In genomic region chr15:66905954-66906353, GRCh38 we compare ENCODE assay signal across 19 cellular contexts.
A peak's percentile ranks its signal among the peaks of the same experiment; 100 is the strongest.
DNase-seq lines count a peak whose midpoint lies in the region; ATAC-seq and TF ChIP-seq lines count a peak whose summit lies in the region.
"Had no signal": no experiment of that assay in that cellular context is flagged by ENCODE, and none has a peak within 500 bp of the region (broad histone marks: within the 10 kb centered on the region; RNA-seq: fewer than 3 reads in every experiment).

No MANE protein-coding gene starts in this region.

- no peaks in the 10 kb centered on the region for H3K27me3 Mint-ChIP-seq in naive B cell
- H3K27me3 Mint-ChIP-seq in activated CD4-positive, alpha-beta T cell treated with anti-CD3 and anti-CD28 coated beads, Interleukin-2, amount 10 ng/mL, durations not matched to agents 7 days and 5 days, result peaks cover 6% of the 10 kb centered on the region

- peaks cover 7% of the 10 kb centered on the region; the same call in 1 of the 2 replicates for H3K9me3 ChIP-seq in Karpas-422 (ENCODE audit: low read length)
- H3K9me3 ChIP-seq: lower lobe of right lung, right lobe of liver had no signal

- H3K79me2 ChIP-seq in Karpas-422 (ENCODE audit: low read length), result no peaks in the 10 kb centered on the region

- H3K36me3 Mint-ChIP-seq in naive B cell, result no peaks in the 10 kb centered on the region
- H3K36me3 Mint-ChIP-seq in activated CD4-positive, alpha-beta T cell treated with anti-CD3 and anti-CD28 coated beads, Interleukin-2, amount 10 ng/mL, durations not matched to agents 7 days and 5 days (ENCODE audit: low read depth), result no peaks in the 10 kb centered on the region

- peaks cover 19 to 43% (median 34%) of the 10 kb centered on the region in 3 donors for H3K4me1 Mint-ChIP-seq in naive B cell
- H3K4me1 Mint-ChIP-seq in activated CD4-positive, alpha-beta T cell treated with anti-CD3 and anti-CD28 coated beads, Interleukin-2, amount 10 ng/mL, durations not matched to agents 7 days and 5 days, result peaks cover 35% of the 10 kb centered on the region

- no peak for ATAC-seq in naive B cell (ENCODE audit: low read depth in 2 of 2)
- no peak for ATAC-seq in GM21786 (IDR thresholded peaks at IDR 0.05; ENCODE audit: unreplicated experiment)
- ATAC-seq: lower lobe of right lung, right lobe of liver, Right ventricle myocardium inferior had no signal

- CTCF ChIA-PET in activated CD4-positive, alpha-beta T cell treated with anti-CD3 and anti-CD28 coated beads, Interleukin-2, amount 10 ng/mL, durations not matched to agents 7 days and 5 days (lab: Charles Lee), result no interaction called here

- H3K4me1 ChIP-seq in Karpas-422 (ENCODE audit: low read length), result peaks cover 24% of the 10 kb centered on the region
- H3K4me1 ChIP-seq: right lobe of liver had no signal

- H4K20me1 ChIP-seq in Karpas-422 (ENCODE audit: insufficient read depth, low read depth, low read length), result no peaks in the 10 kb centered on the region

- H3K27me3 ChIP-seq in Karpas-422 (ENCODE audit: low read length), result no peaks in the 10 kb centered on the region
- H3K27me3 ChIP-seq: dorsolateral prefrontal cortex, right lobe of liver had no signal

- peak overlapping the region in 4 of 6 donors; percentile 9 to 93 (median 53) for H3K27ac Mint-ChIP-seq in naive B cell
- H3K27ac Mint-ChIP-seq in activated CD4-positive, alpha-beta T cell treated with anti-CD3 and anti-CD28 coated beads, Interleukin-2, amount 10 ng/mL, durations not matched to agents 7 days and 5 days, result no peak overlapping the region
- H3K27ac Mint-ChIP-seq: T-helper 2 cell treated with Interferon-gamma antibody and Interleukin-4, amounts not matched to agents 5 μg/mL and 100 μg/mL, for 36 hours had no signal

- TF ChIP-seq CTCF in GM20000 (IDR thresholded peaks at IDR 0.05; ENCODE audit: extremely low read depth, missing control alignments), result peak; percentile 12

- H3K9me2 ChIP-seq in Karpas-422 (replicated peaks; ENCODE audit: insufficient read depth, low read length), result no peaks in the 10 kb centered on the region

- H3K4me2 ChIP-seq in Karpas-422 (ENCODE audit: low read depth, low read length, poor library complexity, severe bottlenecking), result no peak overlapping the region

- peaks cover 0 to 2% (median 0%) of the 10 kb centered on the region in 7 donors for H3K9me3 Mint-ChIP-seq in naive B cell
- peaks cover 3% of the 10 kb centered on the region for H3K9me3 Mint-ChIP-seq in activated CD4-positive, alpha-beta T cell treated with anti-CD3 and anti-CD28 coated beads, Interleukin-2, amount 10 ng/mL, durations not matched to agents 7 days and 5 days

- no peak overlapping the region for H3K4me3 ChIP-seq in Karpas-422 (ENCODE audit: low read length)
- H3K4me3 ChIP-seq: dorsolateral prefrontal cortex, lower lobe of right lung, right lobe of liver had no signal

- DNase-seq in GM20000 (ENCODE audit: low spot score), result no peak
- peak; percentile 61 for DNase-seq in Karpas-422
- DNase-seq in cerebellar cortex (ENCODE audit: low spot score), result peak; percentile 65
- DNase-seq in naive B cell, result no peak
- DNase-seq in central memory CD4-positive, alpha-beta T cell, result no peak
- no peak for DNase-seq in SHP77 (lab: John Stamatoyannopoulos, UW)
- DNase-seq in activated CD4-positive, alpha-beta T cell treated with anti-CD3 and anti-CD28 coated beads, Interleukin-2, amount 10 ng/mL, durations not matched to agents 7 days and 5 days, result no peak
- DNase-seq: amniotic stem cell; dorsolateral prefrontal cortex; Kasumi-1; lower lobe of right lung; NCI-H187 treated with DMSO at 0.1 percent for 48 hours; NCI-H526 treated with DMSO at 0.1 percent for 48 hours; stimulated activated naive CD4-positive, alpha-beta T cell treated with Interleukin-2 at 50 U/mL for 16 hours had no signal

- POLR2A ChIA-PET in activated CD4-positive, alpha-beta T cell treated with anti-CD3 and anti-CD28 coated beads, Interleukin-2, amount 10 ng/mL, durations not matched to agents 7 days and 5 days (lab: Charles Lee), result no interaction called here

- no peak overlapping the region for H3K4me3 Mint-ChIP-seq in naive B cell
- H3K4me3 Mint-ChIP-seq in activated CD4-positive, alpha-beta T cell treated with anti-CD3 and anti-CD28 coated beads, Interleukin-2, amount 10 ng/mL, durations not matched to agents 7 days and 5 days, result no peak overlapping the region
- H3K4me3 Mint-ChIP-seq: neural crest cell; T-helper 2 cell treated with Interferon-gamma antibody and Interleukin-4, amounts not matched to agents 5 μg/mL and 100 μg/mL, for 36 hours had no signal

- no peak overlapping the region for H2AFZ ChIP-seq in Karpas-422 (ENCODE audit: low read length)

- no peaks in the 10 kb centered on the region for H3K36me3 ChIP-seq in Karpas-422 (ENCODE audit: insufficient read depth, low read length)
- H3K36me3 ChIP-seq: lower lobe of right lung, right lobe of liver had no signal

- H3K9ac ChIP-seq in Karpas-422 (ENCODE audit: low read length), result no peak overlapping the region

- H3K27ac ChIP-seq in Karpas-422 (ENCODE audit: low read length), result no peak overlapping the region
- H3K27ac ChIP-seq: dorsolateral prefrontal cortex, lower lobe of right lung, right lobe of liver had no signal

Comparison
In these comparisons a context has a peak if more than half of its experiments do, and no peak if none do; other contexts are left out.
1. DNase-seq: peak in Karpas-422 (single experiment) and cerebellar cortex (single experiment); none in GM20000 (single experiment), naive B cell (single experiment), central memory CD4-positive, alpha-beta T cell (single experiment), SHP77 (0 of 2) and activated CD4-positive, alpha-beta T cell treated with anti-CD3 and anti-CD28 coated beads, Interleukin-2, amount 10 ng/mL, durations not matched to agents 7 days and 5 days (single experiment).